In the genomic region with DNA sequence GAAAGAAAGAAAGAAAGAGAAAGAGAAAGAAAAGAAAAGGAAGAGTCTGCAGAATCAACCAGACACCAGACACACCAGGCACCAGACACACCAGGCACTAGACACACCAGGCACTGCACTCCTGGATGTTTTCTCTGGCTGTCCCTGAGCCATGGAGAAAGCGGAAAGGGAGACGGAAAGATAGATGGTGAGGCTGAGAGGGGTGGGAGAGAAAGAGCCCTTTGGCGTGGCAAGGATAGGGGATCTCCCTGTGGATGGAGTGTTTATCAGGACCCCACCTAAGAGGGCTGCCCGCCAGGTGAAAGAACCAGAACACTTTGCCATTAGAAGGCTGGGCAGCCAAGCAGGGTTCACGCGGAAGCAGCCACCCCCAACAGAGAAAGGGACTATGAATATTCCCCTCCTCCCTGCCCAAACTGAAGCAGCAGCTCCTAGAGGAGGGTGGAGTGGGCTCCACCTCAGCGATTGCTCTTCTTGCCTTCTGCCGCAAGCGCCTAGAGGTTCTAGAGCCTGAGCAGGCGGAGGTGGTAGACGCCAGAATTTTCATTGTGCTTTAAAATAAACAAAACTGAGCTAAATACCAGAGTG, we compare ENCODE assay signal across 1 cellular context.
TF ChIP-seq lines count a peak whose summit lies in the region.

No MANE protein-coding gene starts in this region.

TF ChIP-seq in K562, 482 proteins besides CTCF, POLR2A, EP300 and RAD21:
- TF ChIP-seq, protein P1, sequence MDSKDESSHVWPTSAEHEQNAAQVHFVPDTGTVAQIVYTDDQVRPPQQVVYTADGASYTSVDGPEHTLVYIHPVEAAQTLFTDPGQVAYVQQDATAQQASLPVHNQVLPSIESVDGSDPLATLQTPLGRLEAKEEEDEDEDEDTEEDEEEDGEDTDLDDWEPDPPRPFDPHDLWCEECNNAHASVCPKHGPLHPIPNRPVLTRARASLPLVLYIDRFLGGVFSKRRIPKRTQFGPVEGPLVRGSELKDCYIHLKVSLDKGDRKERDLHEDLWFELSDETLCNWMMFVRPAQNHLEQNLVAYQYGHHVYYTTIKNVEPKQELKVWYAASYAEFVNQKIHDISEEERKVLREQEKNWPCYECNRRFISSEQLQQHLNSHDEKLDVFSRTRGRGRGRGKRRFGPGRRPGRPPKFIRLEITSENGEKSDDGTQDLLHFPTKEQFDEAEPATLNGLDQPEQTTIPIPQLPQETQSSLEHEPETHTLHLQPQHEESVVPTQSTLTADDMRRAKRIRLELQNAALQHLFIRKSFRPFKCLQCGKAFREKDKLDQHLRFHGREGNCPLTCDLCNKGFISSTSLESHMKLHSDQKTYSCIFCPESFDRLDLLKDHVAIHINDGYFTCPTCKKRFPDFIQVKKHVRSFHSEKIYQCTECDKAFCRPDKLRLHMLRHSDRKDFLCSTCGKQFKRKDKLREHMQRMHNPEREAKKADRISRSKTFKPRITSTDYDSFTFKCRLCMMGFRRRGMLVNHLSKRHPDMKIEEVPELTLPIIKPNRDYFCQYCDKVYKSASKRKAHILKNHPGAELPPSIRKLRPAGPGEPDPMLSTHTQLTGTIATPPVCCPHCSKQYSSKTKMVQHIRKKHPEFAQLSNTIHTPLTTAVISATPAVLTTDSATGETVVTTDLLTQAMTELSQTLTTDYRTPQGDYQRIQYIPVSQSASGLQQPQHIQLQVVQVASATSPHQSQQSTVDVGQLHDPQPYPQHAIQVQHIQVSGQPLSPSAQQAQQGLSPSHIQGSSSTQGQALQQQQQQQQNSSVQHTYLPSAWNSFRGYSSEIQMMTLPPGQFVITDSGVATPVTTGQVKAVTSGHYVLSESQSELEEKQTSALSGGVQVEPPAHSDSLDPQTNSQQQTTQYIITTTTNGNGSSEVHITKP (IDR thresholded peaks at IDR 0.05; ENCODE audit: partially characterized antibody): peak; percentile 56
- TF ChIP-seq, protein P2, sequence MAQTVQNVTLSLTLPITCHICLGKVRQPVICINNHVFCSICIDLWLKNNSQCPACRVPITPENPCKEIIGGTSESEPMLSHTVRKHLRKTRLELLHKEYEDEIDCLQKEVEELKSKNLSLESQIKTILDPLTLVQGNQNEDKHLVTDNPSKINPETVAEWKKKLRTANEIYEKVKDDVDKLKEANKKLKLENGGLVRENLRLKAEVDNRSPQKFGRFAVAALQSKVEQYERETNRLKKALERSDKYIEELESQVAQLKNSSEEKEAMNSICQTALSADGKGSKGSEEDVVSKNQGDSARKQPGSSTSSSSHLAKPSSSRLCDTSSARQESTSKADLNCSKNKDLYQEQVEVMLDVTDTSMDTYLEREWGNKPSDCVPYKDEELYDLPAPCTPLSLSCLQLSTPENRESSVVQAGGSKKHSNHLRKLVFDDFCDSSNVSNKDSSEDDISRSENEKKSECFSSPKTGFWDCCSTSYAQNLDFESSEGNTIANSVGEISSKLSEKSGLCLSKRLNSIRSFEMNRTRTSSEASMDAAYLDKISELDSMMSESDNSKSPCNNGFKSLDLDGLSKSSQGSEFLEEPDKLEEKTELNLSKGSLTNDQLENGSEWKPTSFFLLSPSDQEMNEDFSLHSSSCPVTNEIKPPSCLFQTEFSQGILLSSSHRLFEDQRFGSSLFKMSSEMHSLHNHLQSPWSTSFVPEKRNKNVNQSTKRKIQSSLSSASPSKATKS (CRISPR knock-in tag; IDR thresholded peaks at IDR 0.05): no peak
